In the genomic region with DNA sequence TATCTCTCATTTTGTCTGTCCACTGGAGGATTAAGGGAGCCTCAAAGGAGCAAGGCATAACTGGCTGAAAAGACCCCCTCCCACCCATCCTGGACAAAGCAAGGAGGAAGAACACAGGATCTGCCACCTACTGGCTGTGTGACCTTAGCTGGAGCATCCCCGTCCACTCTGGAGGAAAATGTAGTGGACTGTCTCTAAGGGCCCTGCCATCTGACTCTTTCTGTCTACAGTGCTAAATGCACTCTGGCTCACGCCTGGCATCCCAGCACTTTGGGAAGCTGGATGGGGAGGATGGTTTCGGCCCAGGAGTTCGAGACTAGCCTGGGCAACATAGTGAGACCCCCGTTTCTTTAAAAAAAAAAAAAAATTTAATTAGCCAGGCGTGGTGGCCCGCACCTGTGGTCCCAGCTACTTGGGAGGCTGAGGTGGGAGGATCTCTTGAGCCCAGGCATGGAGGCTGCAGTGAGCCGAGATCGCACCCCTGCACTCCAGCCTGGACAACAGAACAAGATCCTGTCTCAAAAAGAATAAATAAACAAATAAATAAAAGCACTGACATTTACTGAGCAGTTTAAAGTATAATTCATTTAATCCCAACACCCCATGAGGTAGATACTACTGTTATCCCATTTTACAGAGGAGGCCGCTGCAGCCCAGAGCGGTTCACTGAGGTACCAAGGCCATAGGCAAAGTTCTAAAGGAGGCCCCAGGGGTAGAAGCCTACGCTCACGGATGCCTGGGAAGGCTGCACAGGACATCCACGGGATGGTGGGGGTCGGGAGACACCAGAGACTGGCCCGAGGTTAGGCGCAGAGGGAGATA, we compare ENCODE assay signal across 8 cellular contexts. TPM values are rescaled to one million over a fixed set of nuclear protein-coding genes. Genes with fewer than 3 reads are reported as not detected.
DNase-seq lines count a peak whose midpoint lies in the region; ATAC-seq and TF ChIP-seq lines count a peak whose summit lies in the region.

No MANE protein-coding gene starts in this region.

- TF ChIP-seq POLR2A in esophagus squamous epithelium (IDR thresholded peaks at IDR 0.05): no peak

- ATAC-seq in HG03457 (IDR thresholded peaks at IDR 0.05; ENCODE audit: unreplicated experiment) (no peak), GM19351 (IDR thresholded peaks at IDR 0.05; ENCODE audit: unreplicated experiment) (no peak)

- no peaks in the 10 kb centered on the region for H4K20me1 ChIP-seq in osteoblast (ENCODE audit: insufficient read depth, low read length)

- H3K27me3 ChIP-seq in esophagus squamous epithelium (no peaks in the 10 kb centered on the region), osteoblast (ENCODE audit: insufficient read depth, low read length) (no peaks in the 10 kb centered on the region)

- intact Hi-C loops in esophagus squamous epithelium (cut with DNase I): no loop called here

- H3K79me2 ChIP-seq in osteoblast (ENCODE audit: insufficient read depth, low read length): peaks cover 49% of the 10 kb centered on the region

- TF ChIP-seq CTCF in esophagus squamous epithelium (IDR thresholded peaks at IDR 0.05) (no peak), osteoblast (IDR thresholded peaks at IDR 0.05; ENCODE audit: extremely low read depth, low read depth, low read length) (peak; percentile 25)

- peak; percentile 40 for DNase-seq in DMS 273 (lab: John Stamatoyannopoulos, UW; ENCODE audit: unreplicated experiment)
- no peak for DNase-seq in DMS 273 treated with DMSO at 0.1 percent for 48 hours (lab: John Stamatoyannopoulos, UW)
- DNase-seq in SK-N-DZ (ENCODE audit: low spot score): peak; percentile 41
- no peak for DNase-seq in esophagus squamous epithelium (lab: John Stamatoyannopoulos, UW)
- DNase-seq in osteoblast (ENCODE audit: insufficient read length, low spot score, missing footprints): peak; percentile 66
- no peak for DNase-seq in midbrain (lab: John Stamatoyannopoulos, UW)

- peak overlapping the region; percentile 83 for H2AFZ ChIP-seq in osteoblast (ENCODE audit: low read length)

- H3K36me3 ChIP-seq in esophagus squamous epithelium: no peaks in the 10 kb centered on the region
- no peaks in the 10 kb centered on the region for H3K36me3 ChIP-seq in osteoblast (ENCODE audit: insufficient read depth, low read length)

- H3K4me1 ChIP-seq in esophagus squamous epithelium (peaks cover 23 to 64% (median 36%) of the 10 kb centered on the region in 3 donors), osteoblast (ENCODE audit: insufficient read depth, low read length) (peaks cover 38% of the 10 kb centered on the region)

- H3K4me3 ChIP-seq in esophagus squamous epithelium (peak overlapping the region; percentile 52 to 96 (median 76)), osteoblast (ENCODE audit: insufficient read depth, low read length) (peak overlapping the region; percentile 95)

- no peaks in the 10 kb centered on the region for H3K9me3 ChIP-seq in esophagus squamous epithelium
- no peaks in the 10 kb centered on the region for H3K9me3 ChIP-seq in osteoblast (ENCODE audit: low read depth, low read length)

- H3K27ac ChIP-seq in esophagus squamous epithelium (peak overlapping the region; percentile 82 to 95 (median 92)), osteoblast (ENCODE audit: low read depth, low read length) (peak overlapping the region; percentile 99)

- 25 to 36% methylated on average over 8 to 14 of the region's 17 CpGs for WGBS in esophagus squamous epithelium, 2 donors

- peak overlapping the region; percentile 85 for H3K4me2 ChIP-seq in osteoblast (ENCODE audit: insufficient read depth, low read length)

RNA-seq across cellular contexts. Expression of a gene that starts 1.1 kb away (rescaled TPM):
- polyA plus RNA-seq in SK-N-DZ (2014; cell fraction: cytosol; rRNA removed): 13.1 and 13.7 TPM in 2 replicates
- polyA plus RNA-seq in SK-N-DZ (2014; cell fraction: nucleus; rRNA removed): 15.9 and 26.6 TPM in 2 replicates
- total RNA-seq in esophagus squamous epithelium (10 to 100 TPM; 13.0 to 30.7 (median 17.8) TPM), osteoblast (57.8 and 58.3 TPM in 2 replicates)

RNA-seq across cellular contexts. Expression of a gene that starts 15.9 kb away (rescaled TPM):
- polyA plus RNA-seq in SK-N-DZ (2014; cell fraction: cytosol; rRNA removed): not detected in 2 replicates
- not detected in 2 replicates for polyA plus RNA-seq in SK-N-DZ (2014; cell fraction: nucleus; rRNA removed)
- total RNA-seq in esophagus squamous epithelium (not detected), osteoblast (not detected in 2 replicates)

RNA-seq across cellular contexts. Expression of a gene that starts 54.8 kb away (rescaled TPM):
- polyA plus RNA-seq in SK-N-DZ (2014; cell fraction: cytosol; rRNA removed): 47.9 and 55.2 TPM in 2 replicates
- polyA plus RNA-seq in SK-N-DZ (2014; cell fraction: nucleus; rRNA removed): 21.6 and 26.8 TPM in 2 replicates
- 10 to 100 TPM in 1 of 4 donors, 1 to 10 TPM in 3; 1.1 to 11.8 (median 1.5) TPM for total RNA-seq in esophagus squamous epithelium
- total RNA-seq in osteoblast: 1.5 and 2.2 TPM in 2 replicates

Comparison
In these comparisons a context has a peak if more than half of its experiments do, and no peak if none do; other contexts are left out.
1. DNase-seq: peak in DMS 273 (single experiment), SK-N-DZ (single experiment) and osteoblast (single experiment); none in DMS 273 treated with DMSO at 0.1 percent for 48 hours (single experiment), esophagus squamous epithelium (single experiment) and midbrain (single experiment).